20 cellular contexts compared by ENCODE assay signal in the genomic region with DNA sequence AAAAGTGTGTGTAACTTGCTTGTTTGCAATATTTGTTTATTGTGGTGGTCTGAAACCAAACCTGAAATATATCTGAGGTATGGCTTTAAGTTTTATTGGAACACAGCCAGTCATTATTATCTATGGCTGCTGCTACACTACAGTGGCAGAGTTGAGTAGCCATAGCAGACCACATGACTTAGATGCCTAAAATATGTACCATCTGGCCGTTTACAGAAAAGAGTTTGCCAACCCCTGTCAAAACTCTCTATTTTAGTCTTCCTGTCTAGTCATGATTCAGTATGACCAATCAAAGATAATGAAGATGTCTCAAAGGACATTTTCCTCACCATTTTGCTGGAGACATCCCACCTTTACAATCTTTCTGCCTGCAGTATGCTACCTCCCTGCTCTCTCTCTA.
DNase-seq lines count a peak whose midpoint lies in the region; ATAC-seq and TF ChIP-seq lines count a peak whose summit lies in the region.
"Had no signal": no experiment of that assay in that cellular context is flagged by ENCODE, and none has a peak within 500 bp of the region (broad histone marks: within the 10 kb centered on the region; RNA-seq: fewer than 3 reads in every experiment).

No MANE protein-coding gene starts in this region.

- H3K18ac ChIP-seq in mesenchymal stem cell (ENCODE audit: low read depth in 1 of 2, low read length in 2 of 2) = no peak overlapping the region

- no peak overlapping the region for H3K4me2 ChIP-seq in mesenchymal stem cell (ENCODE audit: low read length, poor library complexity, severe bottlenecking)
- H3K4me2 ChIP-seq: SK-N-SH had no signal

- no peak overlapping the region for H3K23ac ChIP-seq in mesenchymal stem cell (ENCODE audit: low read length in 2 of 2)

- 100% methylated on average over 1 of the region's 1 CpG for WGBS in mesenchymal stem cell

- no peak overlapping the region for H2BK120ac ChIP-seq in mesenchymal stem cell (ENCODE audit: low read depth, low read length)

- peak overlapping the region; percentile 3 to 69 for H3K27ac ChIP-seq in coronary artery
- no peak overlapping the region for H3K27ac ChIP-seq in mesenchymal stem cell (ENCODE audit: low read length, poor library complexity, severe bottlenecking)
- H3K27ac ChIP-seq: C4-2B had no signal

- no peak overlapping the region for H2AK5ac ChIP-seq in mesenchymal stem cell (ENCODE audit: low read length, severe bottlenecking)

- H3K36me3 ChIP-seq in mesenchymal stem cell (ENCODE audit: control insufficient read depth in 1 of 2, insufficient read depth in 2 of 2, low read depth in 1 of 2, low read length in 2 of 2) = no peaks in the 10 kb centered on the region

- H2BK15ac ChIP-seq in mesenchymal stem cell (ENCODE audit: low read depth, poor library complexity, severe bottlenecking) = no peak overlapping the region

- DNase-seq in LHCN-M2 (ENCODE audit: low read depth) (peak; percentile 27), NCI-H446 (lab: John Stamatoyannopoulos, UW) (peak; percentile 49 to 73), coronary artery (ENCODE audit: low spot score) (no peak), mesenchymal stem cell (no peak), NAMALWA (ENCODE audit: low spot score) (no peak), AG20443 (ENCODE audit: low spot score) (no peak)
- DNase-seq in activated naive CD4-positive, alpha-beta T cell treated with anti-CD3 and anti-CD28 coated beads, Interleukin-2, amount 50 U/mL, for 16 hours = no peak
- DNase-seq: ACHN; AML-193; DMS79 treated with DMSO at 0.1 percent for 48 hours; KBM-7; NCI-H1436 treated with DMSO at 0.1 percent for 48 hours; NCI-H2029; NCI-H2171; NK-92 treated with Interleukin-12 subunit alpha and Interleukin-12 subunit beta, amount 100 ng/mL, for 24 hours; SHP77 treated with DMSO at 0.1 percent for 48 hours; SK-N-SH had no signal

- no peaks in the 10 kb centered on the region for H3K79me1 ChIP-seq in mesenchymal stem cell (replicated peaks; ENCODE audit: low read length, poor library complexity, severe bottlenecking)

- no peak overlapping the region for H3K4me3 ChIP-seq in coronary artery
- no peak overlapping the region for H3K4me3 ChIP-seq in mesenchymal stem cell (ENCODE audit: insufficient read depth in 1 of 2, low read depth in 1 of 2, low read length in 2 of 2)

- H2AFZ ChIP-seq in mesenchymal stem cell (ENCODE audit: low read depth, low read length) = no peak overlapping the region

- H3K14ac ChIP-seq in mesenchymal stem cell (ENCODE audit: low read length in 2 of 2) = no peak overlapping the region

- H2BK12ac ChIP-seq in mesenchymal stem cell (ENCODE audit: low read length in 2 of 2) = no peak overlapping the region

- no peak overlapping the region for H2BK5ac ChIP-seq in mesenchymal stem cell (ENCODE audit: low read depth, low read length, poor library complexity, severe bottlenecking)

- no peak for TF ChIP-seq CTCF in coronary artery (IDR thresholded peaks at IDR 0.05)

- no peaks in the 10 kb centered on the region for H3K4me1 ChIP-seq in mesenchymal stem cell (ENCODE audit: control insufficient read depth, insufficient read depth, low read depth, low read length)

- no peak for ATAC-seq in HG03139 (IDR thresholded peaks at IDR 0.05; ENCODE audit: unreplicated experiment)
- ATAC-seq: HepG2 had no signal

- H3K9ac ChIP-seq in mesenchymal stem cell (ENCODE audit: low read length) = peak overlapping the region; percentile 83
- H3K9ac ChIP-seq: SK-N-SH had no signal

- H4K91ac ChIP-seq in mesenchymal stem cell (ENCODE audit: low read length) = no peak overlapping the region

- no peak overlapping the region for H3K4ac ChIP-seq in mesenchymal stem cell (ENCODE audit: low read depth in 1 of 2, low read length in 2 of 2)

- no peaks in the 10 kb centered on the region for H3K27me3 ChIP-seq in mesenchymal stem cell (ENCODE audit: control insufficient read depth in 1 of 2, insufficient read depth in 1 of 2, low read length in 2 of 2)

- H3K9me3 ChIP-seq in mesenchymal stem cell (ENCODE audit: control insufficient read depth, low read length) = no peaks in the 10 kb centered on the region
- H3K9me3 ChIP-seq: SK-N-SH had no signal

- H4K8ac ChIP-seq in mesenchymal stem cell (ENCODE audit: low read length) = no peak overlapping the region

Comparison
In these comparisons a context has a peak if more than half of its experiments do, and no peak if none do; other contexts are left out.
1. DNase-seq: peak in LHCN-M2 (single experiment) and NCI-H446 (2 of 2); none in coronary artery (single experiment), mesenchymal stem cell (single experiment), activated naive CD4-positive, alpha-beta T cell treated with anti-CD3 and anti-CD28 coated beads, Interleukin-2, amount 50 U/mL, for 16 hours (single experiment), NAMALWA (single experiment) and AG20443 (single experiment).